In genomic region chr15:55407949-55408766, GRCh38 we compare ENCODE assay signal across 7 cellular contexts.
DNase-seq lines count a peak whose midpoint lies in the region; ATAC-seq lines count a peak whose summit lies in the region.

CCPG1 (minus strand) TSS chr15:55408359; CDS start chr15:55389424, 18,935 bp downstream.
PIERCE2 (plus strand) TSS chr15:55408495; CDS start chr15:55408769, 274 bp downstream.

- peak; percentile 50 for DNase-seq in NCI-H187 treated with DMSO at 0.1 percent for 48 hours (lab: John Stamatoyannopoulos, UW)
- peak; percentile 86 for DNase-seq in T-helper 22 cell (ENCODE audit: low read depth)
- peak; percentile 99 for DNase-seq in astrocyte of the hippocampus (ENCODE audit: low read depth, low spot score)
- peak; percentile 86 to 92 for DNase-seq in hippocampal formation (lab: John Stamatoyannopoulos, UW)
- peak; percentile 99 for DNase-seq in retina

- peak; percentile 86 for ATAC-seq in GM18499 (IDR thresholded peaks at IDR 0.05; ENCODE audit: insufficient read depth, unreplicated experiment)
- ATAC-seq in HG02943 (IDR thresholded peaks at IDR 0.05; ENCODE audit: low read depth, unreplicated experiment) = peak; percentile 94

Comparison
In these comparisons a context has a peak if more than half of its experiments do, and no peak if none do; other contexts are left out.
1. Peak in every context shown above with its lines: DNase-seq and ATAC-seq.